Comparison of ENCODE assay signal across 1 cellular context in the genomic region with DNA sequence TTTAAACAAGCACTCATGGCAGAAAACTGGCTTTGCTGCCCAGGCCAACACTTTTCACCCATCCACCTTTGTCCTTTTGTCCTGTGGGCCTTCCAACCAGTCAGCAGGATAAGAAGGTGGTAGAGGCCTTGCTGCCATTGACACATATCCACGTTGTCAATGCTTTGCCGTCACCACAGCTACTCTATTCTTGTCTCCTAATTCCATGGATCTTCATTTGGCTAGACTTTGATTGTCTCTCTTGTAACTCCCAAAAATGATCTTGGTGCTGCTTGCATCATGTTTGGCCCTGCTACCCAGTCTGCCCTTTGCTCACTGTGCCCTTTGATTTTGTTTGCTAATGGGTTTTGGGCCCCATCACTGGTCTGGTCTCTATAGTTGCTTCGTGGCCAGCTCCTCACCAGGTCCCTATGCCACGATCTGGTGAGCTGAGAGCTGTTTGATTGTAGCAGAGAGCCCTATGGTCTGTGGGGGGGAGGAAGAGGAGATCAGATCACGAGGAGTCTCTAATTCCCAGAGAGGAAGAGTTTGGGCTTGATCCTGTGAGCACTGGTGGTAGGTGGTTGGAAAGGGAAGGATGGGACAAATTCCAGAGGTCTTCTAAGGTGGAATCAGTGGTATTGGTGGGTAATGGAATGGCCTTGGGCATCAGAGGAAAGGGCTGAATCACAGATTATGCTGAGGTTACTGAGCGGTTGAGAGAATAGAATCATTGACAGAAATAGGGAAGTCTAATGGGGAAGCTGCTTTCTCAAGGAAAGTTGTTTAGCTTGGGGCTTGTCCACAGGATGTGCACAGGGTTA.
TF ChIP-seq lines count a peak whose summit lies in the region.

No MANE protein-coding gene starts in this region.

TF ChIP-seq in HepG2, 621 proteins besides CTCF, POLR2A, EP300 and RAD21 (continued from another document and continues in another):
- TF ChIP-seq, protein P1, sequence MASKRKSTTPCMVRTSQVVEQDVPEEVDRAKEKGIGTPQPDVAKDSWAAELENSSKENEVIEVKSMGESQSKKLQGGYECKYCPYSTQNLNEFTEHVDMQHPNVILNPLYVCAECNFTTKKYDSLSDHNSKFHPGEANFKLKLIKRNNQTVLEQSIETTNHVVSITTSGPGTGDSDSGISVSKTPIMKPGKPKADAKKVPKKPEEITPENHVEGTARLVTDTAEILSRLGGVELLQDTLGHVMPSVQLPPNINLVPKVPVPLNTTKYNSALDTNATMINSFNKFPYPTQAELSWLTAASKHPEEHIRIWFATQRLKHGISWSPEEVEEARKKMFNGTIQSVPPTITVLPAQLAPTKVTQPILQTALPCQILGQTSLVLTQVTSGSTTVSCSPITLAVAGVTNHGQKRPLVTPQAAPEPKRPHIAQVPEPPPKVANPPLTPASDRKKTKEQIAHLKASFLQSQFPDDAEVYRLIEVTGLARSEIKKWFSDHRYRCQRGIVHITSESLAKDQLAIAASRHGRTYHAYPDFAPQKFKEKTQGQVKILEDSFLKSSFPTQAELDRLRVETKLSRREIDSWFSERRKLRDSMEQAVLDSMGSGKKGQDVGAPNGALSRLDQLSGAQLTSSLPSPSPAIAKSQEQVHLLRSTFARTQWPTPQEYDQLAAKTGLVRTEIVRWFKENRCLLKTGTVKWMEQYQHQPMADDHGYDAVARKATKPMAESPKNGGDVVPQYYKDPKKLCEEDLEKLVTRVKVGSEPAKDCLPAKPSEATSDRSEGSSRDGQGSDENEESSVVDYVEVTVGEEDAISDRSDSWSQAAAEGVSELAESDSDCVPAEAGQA (IDR thresholded peaks at IDR 0.05; ENCODE audit: low read depth) = no peak
- TF ChIP-seq, protein P1 (CRISPR knock-in tag; IDR thresholded peaks at IDR 0.05; ENCODE audit: borderline replicate concordance) = no peak
- TF ChIP-seq HNRNPH1 (optimal IDR thresholded peaks at IDR 0.05; ENCODE audit: low read depth, low read length) (no peak), PITX1 (CRISPR knock-in tag; IDR thresholded peaks at IDR 0.05) (no peak), GTF2F1 (IDR thresholded peaks at IDR 0.05; ENCODE audit: low read length) (no peak), HNF4G (IDR thresholded peaks at IDR 0.05; ENCODE audit: borderline replicate concordance, low read depth, low read length) (peak; percentile 76), HNF4G (CRISPR knock-in tag; IDR thresholded peaks at IDR 0.05; ENCODE audit: borderline replicate concordance, low read depth) (peak; percentile 69; the same call in 1 of the 2 replicates), CBX2 (IDR thresholded peaks at IDR 0.05; ENCODE audit: low read depth, low read length) (no peak), CBX2 (CRISPR knock-in tag; IDR thresholded peaks at IDR 0.05; ENCODE audit: low read depth) (no peak), ZNF317 (CRISPR knock-in tag; IDR thresholded peaks at IDR 0.05) (no peak), REL (CRISPR knock-in tag; conservative IDR thresholded peaks at IDR 0.05) (no peak), ZNF543 (CRISPR knock-in tag; IDR thresholded peaks at IDR 0.05) (no peak), EED (CRISPR knock-in tag; IDR thresholded peaks at IDR 0.05) (no peak), ZNF253 (CRISPR knock-in tag; IDR thresholded peaks at IDR 0.05; ENCODE audit: borderline replicate concordance) (no peak), SRSF4 (IDR thresholded peaks at IDR 0.05; ENCODE audit: low read depth, low read length, poor library complexity, severe bottlenecking) (no peak), KLF11 (CRISPR knock-in tag; IDR thresholded peaks at IDR 0.05) (no peak), JUNB (CRISPR knock-in tag; IDR thresholded peaks at IDR 0.05; ENCODE audit: borderline replicate concordance) (peak; percentile 24; the same call in 1 of the 2 replicates), THYN1 (CRISPR knock-in tag; IDR thresholded peaks at IDR 0.05; ENCODE audit: borderline replicate concordance, low read depth) (no peak), ZNF124 (CRISPR knock-in tag; IDR thresholded peaks at IDR 0.05) (no peak)
- TF ChIP-seq, protein P2, sequence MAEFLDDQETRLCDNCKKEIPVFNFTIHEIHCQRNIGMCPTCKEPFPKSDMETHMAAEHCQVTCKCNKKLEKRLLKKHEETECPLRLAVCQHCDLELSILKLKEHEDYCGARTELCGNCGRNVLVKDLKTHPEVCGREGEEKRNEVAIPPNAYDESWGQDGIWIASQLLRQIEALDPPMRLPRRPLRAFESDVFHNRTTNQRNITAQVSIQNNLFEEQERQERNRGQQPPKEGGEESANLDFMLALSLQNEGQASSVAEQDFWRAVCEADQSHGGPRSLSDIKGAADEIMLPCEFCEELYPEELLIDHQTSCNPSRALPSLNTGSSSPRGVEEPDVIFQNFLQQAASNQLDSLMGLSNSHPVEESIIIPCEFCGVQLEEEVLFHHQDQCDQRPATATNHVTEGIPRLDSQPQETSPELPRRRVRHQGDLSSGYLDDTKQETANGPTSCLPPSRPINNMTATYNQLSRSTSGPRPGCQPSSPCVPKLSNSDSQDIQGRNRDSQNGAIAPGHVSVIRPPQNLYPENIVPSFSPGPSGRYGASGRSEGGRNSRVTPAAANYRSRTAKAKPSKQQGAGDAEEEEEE (CRISPR knock-in tag; IDR thresholded peaks at IDR 0.05; ENCODE audit: borderline replicate concordance) = no peak
- TF ChIP-seq, protein P3, sequence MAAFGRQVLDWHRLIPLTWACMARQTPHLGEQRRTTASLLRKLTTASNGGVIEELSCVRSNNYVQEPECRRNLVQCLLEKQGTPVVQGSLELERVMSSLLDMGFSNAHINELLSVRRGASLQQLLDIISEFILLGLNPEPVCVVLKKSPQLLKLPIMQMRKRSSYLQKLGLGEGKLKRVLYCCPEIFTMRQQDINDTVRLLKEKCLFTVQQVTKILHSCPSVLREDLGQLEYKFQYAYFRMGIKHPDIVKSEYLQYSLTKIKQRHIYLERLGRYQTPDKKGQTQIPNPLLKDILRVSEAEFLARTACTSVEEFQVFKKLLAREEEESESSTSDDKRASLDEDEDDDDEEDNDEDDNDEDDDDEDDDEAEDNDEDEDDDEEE (CRISPR knock-in tag; IDR thresholded peaks at IDR 0.05) = no peak
- TF ChIP-seq, protein P4, sequence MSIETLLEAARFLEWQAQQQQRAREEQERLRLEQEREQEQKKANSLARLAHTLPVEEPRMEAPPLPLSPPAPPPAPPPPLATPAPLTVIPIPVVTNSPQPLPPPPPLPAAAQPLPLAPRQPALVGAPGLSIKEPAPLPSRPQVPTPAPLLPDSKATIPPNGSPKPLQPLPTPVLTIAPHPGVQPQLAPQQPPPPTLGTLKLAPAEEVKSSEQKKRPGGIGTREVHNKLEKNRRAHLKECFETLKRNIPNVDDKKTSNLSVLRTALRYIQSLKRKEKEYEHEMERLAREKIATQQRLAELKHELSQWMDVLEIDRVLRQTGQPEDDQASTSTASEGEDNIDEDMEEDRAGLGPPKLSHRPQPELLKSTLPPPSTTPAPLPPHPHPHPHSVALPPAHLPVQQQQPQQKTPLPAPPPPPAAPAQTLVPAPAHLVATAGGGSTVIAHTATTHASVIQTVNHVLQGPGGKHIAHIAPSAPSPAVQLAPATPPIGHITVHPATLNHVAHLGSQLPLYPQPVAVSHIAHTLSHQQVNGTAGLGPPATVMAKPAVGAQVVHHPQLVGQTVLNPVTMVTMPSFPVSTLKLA (IDR thresholded peaks at IDR 0.05) = no peak
- TF ChIP-seq, protein P5, sequence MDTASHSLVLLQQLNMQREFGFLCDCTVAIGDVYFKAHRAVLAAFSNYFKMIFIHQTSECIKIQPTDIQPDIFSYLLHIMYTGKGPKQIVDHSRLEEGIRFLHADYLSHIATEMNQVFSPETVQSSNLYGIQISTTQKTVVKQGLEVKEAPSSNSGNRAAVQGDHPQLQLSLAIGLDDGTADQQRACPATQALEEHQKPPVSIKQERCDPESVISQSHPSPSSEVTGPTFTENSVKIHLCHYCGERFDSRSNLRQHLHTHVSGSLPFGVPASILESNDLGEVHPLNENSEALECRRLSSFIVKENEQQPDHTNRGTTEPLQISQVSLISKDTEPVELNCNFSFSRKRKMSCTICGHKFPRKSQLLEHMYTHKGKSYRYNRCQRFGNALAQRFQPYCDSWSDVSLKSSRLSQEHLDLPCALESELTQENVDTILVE (CRISPR knock-in tag; IDR thresholded peaks at IDR 0.05) = no peak
- TF ChIP-seq, protein P6, sequence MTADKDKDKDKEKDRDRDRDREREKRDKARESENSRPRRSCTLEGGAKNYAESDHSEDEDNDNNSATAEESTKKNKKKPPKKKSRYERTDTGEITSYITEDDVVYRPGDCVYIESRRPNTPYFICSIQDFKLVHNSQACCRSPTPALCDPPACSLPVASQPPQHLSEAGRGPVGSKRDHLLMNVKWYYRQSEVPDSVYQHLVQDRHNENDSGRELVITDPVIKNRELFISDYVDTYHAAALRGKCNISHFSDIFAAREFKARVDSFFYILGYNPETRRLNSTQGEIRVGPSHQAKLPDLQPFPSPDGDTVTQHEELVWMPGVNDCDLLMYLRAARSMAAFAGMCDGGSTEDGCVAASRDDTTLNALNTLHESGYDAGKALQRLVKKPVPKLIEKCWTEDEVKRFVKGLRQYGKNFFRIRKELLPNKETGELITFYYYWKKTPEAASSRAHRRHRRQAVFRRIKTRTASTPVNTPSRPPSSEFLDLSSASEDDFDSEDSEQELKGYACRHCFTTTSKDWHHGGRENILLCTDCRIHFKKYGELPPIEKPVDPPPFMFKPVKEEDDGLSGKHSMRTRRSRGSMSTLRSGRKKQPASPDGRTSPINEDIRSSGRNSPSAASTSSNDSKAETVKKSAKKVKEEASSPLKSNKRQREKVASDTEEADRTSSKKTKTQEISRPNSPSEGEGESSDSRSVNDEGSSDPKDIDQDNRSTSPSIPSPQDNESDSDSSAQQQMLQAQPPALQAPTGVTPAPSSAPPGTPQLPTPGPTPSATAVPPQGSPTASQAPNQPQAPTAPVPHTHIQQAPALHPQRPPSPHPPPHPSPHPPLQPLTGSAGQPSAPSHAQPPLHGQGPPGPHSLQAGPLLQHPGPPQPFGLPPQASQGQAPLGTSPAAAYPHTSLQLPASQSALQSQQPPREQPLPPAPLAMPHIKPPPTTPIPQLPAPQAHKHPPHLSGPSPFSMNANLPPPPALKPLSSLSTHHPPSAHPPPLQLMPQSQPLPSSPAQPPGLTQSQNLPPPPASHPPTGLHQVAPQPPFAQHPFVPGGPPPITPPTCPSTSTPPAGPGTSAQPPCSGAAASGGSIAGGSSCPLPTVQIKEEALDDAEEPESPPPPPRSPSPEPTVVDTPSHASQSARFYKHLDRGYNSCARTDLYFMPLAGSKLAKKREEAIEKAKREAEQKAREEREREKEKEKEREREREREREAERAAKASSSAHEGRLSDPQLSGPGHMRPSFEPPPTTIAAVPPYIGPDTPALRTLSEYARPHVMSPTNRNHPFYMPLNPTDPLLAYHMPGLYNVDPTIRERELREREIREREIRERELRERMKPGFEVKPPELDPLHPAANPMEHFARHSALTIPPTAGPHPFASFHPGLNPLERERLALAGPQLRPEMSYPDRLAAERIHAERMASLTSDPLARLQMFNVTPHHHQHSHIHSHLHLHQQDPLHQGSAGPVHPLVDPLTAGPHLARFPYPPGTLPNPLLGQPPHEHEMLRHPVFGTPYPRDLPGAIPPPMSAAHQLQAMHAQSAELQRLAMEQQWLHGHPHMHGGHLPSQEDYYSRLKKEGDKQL (CRISPR knock-in tag; IDR thresholded peaks at IDR 0.05; ENCODE audit: low read depth) = no peak
- TF ChIP-seq, protein P7, sequence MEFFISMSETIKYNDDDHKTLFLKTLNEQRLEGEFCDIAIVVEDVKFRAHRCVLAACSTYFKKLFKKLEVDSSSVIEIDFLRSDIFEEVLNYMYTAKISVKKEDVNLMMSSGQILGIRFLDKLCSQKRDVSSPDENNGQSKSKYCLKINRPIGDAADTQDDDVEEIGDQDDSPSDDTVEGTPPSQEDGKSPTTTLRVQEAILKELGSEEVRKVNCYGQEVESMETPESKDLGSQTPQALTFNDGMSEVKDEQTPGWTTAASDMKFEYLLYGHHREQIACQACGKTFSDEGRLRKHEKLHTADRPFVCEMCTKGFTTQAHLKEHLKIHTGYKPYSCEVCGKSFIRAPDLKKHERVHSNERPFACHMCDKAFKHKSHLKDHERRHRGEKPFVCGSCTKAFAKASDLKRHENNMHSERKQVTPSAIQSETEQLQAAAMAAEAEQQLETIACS (CRISPR knock-in tag; IDR thresholded peaks at IDR 0.05) = no peak
- TF ChIP-seq, protein P8, sequence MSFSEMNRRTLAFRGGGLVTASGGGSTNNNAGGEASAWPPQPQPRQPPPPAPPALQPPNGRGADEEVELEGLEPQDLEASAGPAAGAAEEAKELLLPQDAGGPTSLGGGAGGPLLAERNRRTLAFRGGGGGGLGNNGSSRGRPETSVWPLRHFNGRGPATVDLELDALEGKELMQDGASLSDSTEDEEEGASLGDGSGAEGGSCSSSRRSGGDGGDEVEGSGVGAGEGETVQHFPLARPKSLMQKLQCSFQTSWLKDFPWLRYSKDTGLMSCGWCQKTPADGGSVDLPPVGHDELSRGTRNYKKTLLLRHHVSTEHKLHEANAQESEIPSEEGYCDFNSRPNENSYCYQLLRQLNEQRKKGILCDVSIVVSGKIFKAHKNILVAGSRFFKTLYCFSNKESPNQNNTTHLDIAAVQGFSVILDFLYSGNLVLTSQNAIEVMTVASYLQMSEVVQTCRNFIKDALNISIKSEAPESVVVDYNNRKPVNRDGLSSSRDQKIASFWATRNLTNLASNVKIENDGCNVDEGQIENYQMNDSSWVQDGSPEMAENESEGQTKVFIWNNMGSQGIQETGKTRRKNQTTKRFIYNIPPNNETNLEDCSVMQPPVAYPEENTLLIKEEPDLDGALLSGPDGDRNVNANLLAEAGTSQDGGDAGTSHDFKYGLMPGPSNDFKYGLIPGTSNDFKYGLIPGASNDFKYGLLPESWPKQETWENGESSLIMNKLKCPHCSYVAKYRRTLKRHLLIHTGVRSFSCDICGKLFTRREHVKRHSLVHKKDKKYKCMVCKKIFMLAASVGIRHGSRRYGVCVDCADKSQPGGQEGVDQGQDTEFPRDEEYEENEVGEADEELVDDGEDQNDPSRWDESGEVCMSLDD (CRISPR knock-in tag; IDR thresholded peaks at IDR 0.05; ENCODE audit: borderline replicate concordance) = no peak
- TF ChIP-seq, protein P9, sequence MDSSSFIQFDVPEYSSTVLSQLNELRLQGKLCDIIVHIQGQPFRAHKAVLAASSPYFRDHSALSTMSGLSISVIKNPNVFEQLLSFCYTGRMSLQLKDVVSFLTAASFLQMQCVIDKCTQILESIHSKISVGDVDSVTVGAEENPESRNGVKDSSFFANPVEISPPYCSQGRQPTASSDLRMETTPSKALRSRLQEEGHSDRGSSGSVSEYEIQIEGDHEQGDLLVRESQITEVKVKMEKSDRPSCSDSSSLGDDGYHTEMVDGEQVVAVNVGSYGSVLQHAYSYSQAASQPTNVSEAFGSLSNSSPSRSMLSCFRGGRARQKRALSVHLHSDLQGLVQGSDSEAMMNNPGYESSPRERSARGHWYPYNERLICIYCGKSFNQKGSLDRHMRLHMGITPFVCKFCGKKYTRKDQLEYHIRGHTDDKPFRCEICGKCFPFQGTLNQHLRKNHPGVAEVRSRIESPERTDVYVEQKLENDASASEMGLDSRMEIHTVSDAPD (CRISPR knock-in tag; IDR thresholded peaks at IDR 0.05) = no peak
